Comparison of ENCODE assay signal across 11 cellular contexts in genomic region chr3:123658118-123658859, GRCh38.
DNase-seq lines count a peak whose midpoint lies in the region; ATAC-seq and TF ChIP-seq lines count a peak whose summit lies in the region.
"Had no signal": no experiment of that assay in that cellular context is flagged by ENCODE, and none has a peak within 500 bp of the region (broad histone marks: within the 10 kb centered on the region; RNA-seq: fewer than 3 reads in every experiment).

No MANE protein-coding gene starts in this region.

- ATAC-seq in thoracic aorta (ENCODE audit: insufficient number of reproducible peaks, low FRiP score, low read depth), result peak; percentile 35
- no peak for ATAC-seq in activated CD8-positive, alpha-beta memory T cell treated with anti-CD3 and anti-CD28 coated beads, Interleukin-2, amount 10 ng/mL, durations not matched to agents 7 days and 5 days
- ATAC-seq in HG03045 (IDR thresholded peaks at IDR 0.05; ENCODE audit: unreplicated experiment), result no peak
- ATAC-seq in GM21529 (IDR thresholded peaks at IDR 0.05; ENCODE audit: unreplicated experiment), result no peak

- no peak overlapping the region for H3K4me3 Mint-ChIP-seq in activated CD8-positive, alpha-beta memory T cell treated with anti-CD3 and anti-CD28 coated beads, Interleukin-2, amount 10 ng/mL, durations not matched to agents 7 days and 5 days
- no peak overlapping the region for H3K4me3 Mint-ChIP-seq in activated T-cell treated with anti-CD3 and anti-CD28 coated beads, Interleukin-2, amount 50 U/mL, for 24 hours

- H3K9me3 Mint-ChIP-seq in activated CD8-positive, alpha-beta memory T cell treated with anti-CD3 and anti-CD28 coated beads, Interleukin-2, amount 10 ng/mL, durations not matched to agents 7 days and 5 days (ENCODE audit: low read depth), result peaks cover 3% of the 10 kb centered on the region
- peaks cover 6% of the 10 kb centered on the region for H3K9me3 Mint-ChIP-seq in activated T-cell treated with anti-CD3 and anti-CD28 coated beads, Interleukin-2, amount 50 U/mL, for 24 hours

- H3K27ac Mint-ChIP-seq in activated CD8-positive, alpha-beta memory T cell treated with anti-CD3 and anti-CD28 coated beads, Interleukin-2, amount 10 ng/mL, durations not matched to agents 7 days and 5 days, result no peak overlapping the region
- no peak overlapping the region for H3K27ac Mint-ChIP-seq in activated T-cell treated with anti-CD3 and anti-CD28 coated beads, Interleukin-2, amount 50 U/mL, for 24 hours

- H3K27me3 ChIP-seq in layer of hippocampus (ENCODE audit: control insufficient read depth, insufficient read depth, low read length) (no peaks in the 10 kb centered on the region), thoracic aorta (replicated peaks; ENCODE audit: insufficient read depth) (no peaks in the 10 kb centered on the region)

- no peaks in the 10 kb centered on the region for H3K9me3 ChIP-seq in thoracic aorta

- CTCF ChIA-PET in activated CD8-positive, alpha-beta memory T cell treated with anti-CD3 and anti-CD28 coated beads, Interleukin-2, amount 10 ng/mL, durations not matched to agents 7 days and 5 days (lab: Charles Lee), result interaction anchor here (1.2 to 1.3 kb wide), 2 partner anchors 16 to 65 kb away, joined by 3 to 4 read pairs; no protein-coding TSS in a partner anchor

- H3K4me3 ChIP-seq in choroid plexus epithelial cell (ENCODE audit: low read depth, low read length) (no peak overlapping the region), thoracic aorta (no peak overlapping the region)

- TF ChIP-seq CTCF in choroid plexus epithelial cell (conservative IDR thresholded peaks at IDR 0.05; ENCODE audit: low read depth, low read length) (no peak), thoracic aorta (IDR thresholded peaks at IDR 0.05) (no peak)

- DNase-seq in M059J (ENCODE audit: low read depth) (peak; percentile 84), choroid plexus epithelial cell (ENCODE audit: low read depth) (peak; percentile 72), thoracic aorta (ENCODE audit: low spot score) (peak; percentile 70)
- DNase-seq in activated CD8-positive, alpha-beta memory T cell treated with anti-CD3 and anti-CD28 coated beads, Interleukin-2, amount 10 ng/mL, durations not matched to agents 7 days and 5 days, result no peak
- no peak for DNase-seq in activated T-cell treated with anti-CD3 and anti-CD28 coated beads, Interleukin-2, amount 50 U/mL, for 24 hours
- DNase-seq: NCI-H510A treated with DMSO at 0.1 percent for 48 hours; stimulated activated CD4-positive, alpha-beta T cell treated with anti-CD3 and anti-CD28 coated beads, Interleukin-1b, Interleukin-23, amount 100 ng/mL, for 48 hours; T-helper 2 cell had no signal

- H3K4me1 Mint-ChIP-seq in activated CD8-positive, alpha-beta memory T cell treated with anti-CD3 and anti-CD28 coated beads, Interleukin-2, amount 10 ng/mL, durations not matched to agents 7 days and 5 days, result no peaks in the 10 kb centered on the region
- no peaks in the 10 kb centered on the region for H3K4me1 Mint-ChIP-seq in activated T-cell treated with anti-CD3 and anti-CD28 coated beads, Interleukin-2, amount 50 U/mL, for 24 hours (ENCODE audit: low read depth)

- H3K36me3 ChIP-seq in thoracic aorta, result peaks cover 26% of the 10 kb centered on the region

- H3K27me3 Mint-ChIP-seq in activated CD8-positive, alpha-beta memory T cell treated with anti-CD3 and anti-CD28 coated beads, Interleukin-2, amount 10 ng/mL, durations not matched to agents 7 days and 5 days, result peaks cover 5% of the 10 kb centered on the region
- H3K27me3 Mint-ChIP-seq in activated T-cell treated with anti-CD3 and anti-CD28 coated beads, Interleukin-2, amount 50 U/mL, for 24 hours, result peaks cover 15% of the 10 kb centered on the region

- H3K27ac ChIP-seq in layer of hippocampus (ENCODE audit: low read depth, low read length), result peak overlapping the region; percentile 55
- peak overlapping the region; percentile 91 to 98 for H3K27ac ChIP-seq in thoracic aorta

- peaks cover 56 to 93% of the 10 kb centered on the region in 2 donors for H3K4me1 ChIP-seq in thoracic aorta (ENCODE audit: control insufficient read depth in 1 of 2, low read depth in 2 of 2)

- no peaks in the 10 kb centered on the region for H3K36me3 Mint-ChIP-seq in activated CD8-positive, alpha-beta memory T cell treated with anti-CD3 and anti-CD28 coated beads, Interleukin-2, amount 10 ng/mL, durations not matched to agents 7 days and 5 days
- H3K36me3 Mint-ChIP-seq in activated T-cell treated with anti-CD3 and anti-CD28 coated beads, Interleukin-2, amount 50 U/mL, for 24 hours (ENCODE audit: low read depth), result no peaks in the 10 kb centered on the region

Comparison
In these comparisons a context has a peak if more than half of its experiments do, and no peak if none do; other contexts are left out.
1. DNase-seq: peak in M059J (single experiment), choroid plexus epithelial cell (single experiment) and thoracic aorta (single experiment); none in activated CD8-positive, alpha-beta memory T cell treated with anti-CD3 and anti-CD28 coated beads, Interleukin-2, amount 10 ng/mL, durations not matched to agents 7 days and 5 days (single experiment) and activated T-cell treated with anti-CD3 and anti-CD28 coated beads, Interleukin-2, amount 50 U/mL, for 24 hours (single experiment).